Comparison of ENCODE assay signal across 8 cellular contexts in genomic region chr19:17244618-17245534, GRCh38. TPM values are rescaled to one million over a fixed set of nuclear protein-coding genes. Genes with fewer than 3 reads are reported as not detected.
DNase-seq lines count a peak whose midpoint lies in the region; ATAC-seq and TF ChIP-seq lines count a peak whose summit lies in the region.

No MANE protein-coding gene starts in this region.

- POLR2A ChIA-PET in naive thymus-derived CD4-positive, alpha-beta T cell (lab: Charles Lee): interaction anchor here (1.0 to 1.3 kb wide), 3 partner anchors 9 to 30 kb away, joined by 3 to 5 read pairs (median 3); partner anchors contain the start of gene USE1

- no peaks in the 10 kb centered on the region for H3K9me3 ChIP-seq in naive thymus-derived CD4-positive, alpha-beta T cell (ENCODE audit: control insufficient read depth in 2 of 3, low read length in 3 of 3)

- intact Hi-C loops in dendritic cell treated with granulocyte-macrophage colony-stimulating factor and Interleukin-4, amounts not matched to agents 40 ng/mL and 50 ng/mL, for 4 days (cut with micrococcal nuclease): no loop called here
- intact Hi-C loops in naive thymus-derived CD4-positive, alpha-beta T cell (cut with micrococcal nuclease): loop anchor here in 1 of 2 donors (1.0 kb wide), 1 partner anchor 10 kb away; no protein-coding TSS in a partner anchor

- peak overlapping the region; percentile 28 for H3K4me3 ChIP-seq in NB4 (ENCODE audit: low read depth, low read length)
- H3K4me3 ChIP-seq in naive thymus-derived CD4-positive, alpha-beta T cell (ENCODE audit: low read length): no peak overlapping the region

- DNase-seq in NCI-H146 (lab: John Stamatoyannopoulos, UW) (peak; percentile 26), NCI-H146 treated with DMSO at 0.1 percent for 48 hours (lab: John Stamatoyannopoulos, UW; ENCODE audit: unreplicated experiment) (no peak), NB4 (ENCODE audit: low read depth) (peak; percentile 31), kidney glomerular epithelial cell (lab: John Stamatoyannopoulos, UW) (no peak), COR-L47 (lab: John Stamatoyannopoulos, UW) (no peak)
- peak in 2 of 9 donors; percentile 22 to 29 for DNase-seq in naive thymus-derived CD4-positive, alpha-beta T cell
- DNase-seq in activated CD8-positive, alpha-beta memory T cell treated with anti-CD3 and anti-CD28 coated beads, Interleukin-2, amount 50 U/mL, for 4 hours: no peak

- H3K27ac ChIP-seq in naive thymus-derived CD4-positive, alpha-beta T cell (ENCODE audit: low read depth, low read length): no peak overlapping the region

- no peak for TF ChIP-seq POLR2A in NB4 (IDR thresholded peaks at IDR 0.05; ENCODE audit: extremely low read depth, insufficient read length)

- H3K4me3 Mint-ChIP-seq in dendritic cell treated with granulocyte-macrophage colony-stimulating factor and Interleukin-4, amounts not matched to agents 40 ng/mL and 50 ng/mL, for 4 days: peak overlapping the region; percentile 89
- peak overlapping the region in 9 of 10 donors; percentile 29 to 75 (median 52) for H3K4me3 Mint-ChIP-seq in naive thymus-derived CD4-positive, alpha-beta T cell

- peaks cover 39% of the 10 kb centered on the region for H3K4me1 Mint-ChIP-seq in dendritic cell treated with granulocyte-macrophage colony-stimulating factor and Interleukin-4, amounts not matched to agents 40 ng/mL and 50 ng/mL, for 4 days (ENCODE audit: low read depth)
- peaks cover 0 to 14% (median 5%) of the 10 kb centered on the region in 7 donors for H3K4me1 Mint-ChIP-seq in naive thymus-derived CD4-positive, alpha-beta T cell

- H3K36me3 Mint-ChIP-seq in dendritic cell treated with granulocyte-macrophage colony-stimulating factor and Interleukin-4, amounts not matched to agents 40 ng/mL and 50 ng/mL, for 4 days (ENCODE audit: low read depth): peaks cover 22% of the 10 kb centered on the region
- H3K36me3 Mint-ChIP-seq in naive thymus-derived CD4-positive, alpha-beta T cell: no peaks in the 10 kb centered on the region

- TF ChIP-seq CTCF in NB4 (IDR thresholded peaks at IDR 0.05; ENCODE audit: low read depth, low read length): no peak

- ATAC-seq in naive thymus-derived CD4-positive, alpha-beta T cell: no peak

- no peaks in the 10 kb centered on the region for H3K9me3 Mint-ChIP-seq in dendritic cell treated with granulocyte-macrophage colony-stimulating factor and Interleukin-4, amounts not matched to agents 40 ng/mL and 50 ng/mL, for 4 days
- peaks cover 0 to 2% (median 0%) of the 10 kb centered on the region in 11 donors for H3K9me3 Mint-ChIP-seq in naive thymus-derived CD4-positive, alpha-beta T cell

- CTCF ChIA-PET in naive thymus-derived CD4-positive, alpha-beta T cell (lab: Charles Lee): no interaction called here

- H3K27ac Mint-ChIP-seq in dendritic cell treated with granulocyte-macrophage colony-stimulating factor and Interleukin-4, amounts not matched to agents 40 ng/mL and 50 ng/mL, for 4 days: peak overlapping the region; percentile 81
- H3K27ac Mint-ChIP-seq in naive thymus-derived CD4-positive, alpha-beta T cell: no peak overlapping the region

- H3K27me3 ChIP-seq in naive thymus-derived CD4-positive, alpha-beta T cell (ENCODE audit: control insufficient read depth in 2 of 2, insufficient read depth in 2 of 2, low read length in 2 of 2): no peaks in the 10 kb centered on the region

- H3K4me1 ChIP-seq in naive thymus-derived CD4-positive, alpha-beta T cell (ENCODE audit: control insufficient read depth in 2 of 2, insufficient read depth in 2 of 2, low read length in 2 of 2): peaks cover 0 to 11% of the 10 kb centered on the region in 2 donors

- H3K27me3 Mint-ChIP-seq in dendritic cell treated with granulocyte-macrophage colony-stimulating factor and Interleukin-4, amounts not matched to agents 40 ng/mL and 50 ng/mL, for 4 days: peaks cover 8% of the 10 kb centered on the region
- H3K27me3 Mint-ChIP-seq in naive thymus-derived CD4-positive, alpha-beta T cell: peaks cover 0 to 16% (median 0%) of the 10 kb centered on the region in 5 donors

- H3K36me3 ChIP-seq in naive thymus-derived CD4-positive, alpha-beta T cell (ENCODE audit: control insufficient read depth in 2 of 3, insufficient read depth in 3 of 3, low read length in 3 of 3): no peaks in the 10 kb centered on the region

RNA-seq across cellular contexts. Expression of gene NR2F6, which starts 0.8 kb away (rescaled TPM):
- total RNA-seq in naive thymus-derived CD4-positive, alpha-beta T cell: 1 to 10 TPM; 2.2 to 7.8 (median 7.0) TPM
- 1 to 10 TPM; 1.4 to 1.8 TPM for polyA plus RNA-seq in naive thymus-derived CD4-positive, alpha-beta T cell

RNA-seq across cellular contexts. Expression of gene OCEL1, which starts 18.9 kb away (rescaled TPM):
- 10 to 100 TPM; 21.8 to 32.8 (median 29.8) TPM for total RNA-seq in naive thymus-derived CD4-positive, alpha-beta T cell
- polyA plus RNA-seq in naive thymus-derived CD4-positive, alpha-beta T cell: 10 to 100 TPM; 37.7 to 41.1 TPM

RNA-seq across cellular contexts. Expression of gene USHBP1, which starts 19.7 kb away (rescaled TPM):
- total RNA-seq in naive thymus-derived CD4-positive, alpha-beta T cell: 1 to 10 TPM in 1 of 5 experiments, under 1 TPM in 4; 0.22 to 1.2 (median 0.36) TPM
- under 1 TPM in 1 of 2 donors, not detected in 1; 0.61 TPM for polyA plus RNA-seq in naive thymus-derived CD4-positive, alpha-beta T cell

RNA-seq across cellular contexts. Expression of gene BABAM1, which starts 22.4 kb away (rescaled TPM):
- 100 to 1,000 TPM in 2 of 5 experiments, 10 to 100 TPM in 3; 72.4 to 111 (median 95.6) TPM for total RNA-seq in naive thymus-derived CD4-positive, alpha-beta T cell
- 100 to 1,000 TPM in 1 of 2 donors, 10 to 100 TPM in 1; 94.9 to 110 TPM for polyA plus RNA-seq in naive thymus-derived CD4-positive, alpha-beta T cell

RNA-seq across cellular contexts. Expression of gene USE1, which starts 29.7 kb away (rescaled TPM):
- total RNA-seq in naive thymus-derived CD4-positive, alpha-beta T cell: 10 to 100 TPM; 24.7 to 51.1 (median 30.5) TPM
- polyA plus RNA-seq in naive thymus-derived CD4-positive, alpha-beta T cell: 10 to 100 TPM; 63.1 to 68.3 TPM

Comparison
In these comparisons a context has a peak if more than half of its experiments do, and no peak if none do; other contexts are left out.
1. DNase-seq: peak in NCI-H146 (single experiment) and NB4 (single experiment); none in NCI-H146 treated with DMSO at 0.1 percent for 48 hours (single experiment), kidney glomerular epithelial cell (single experiment), COR-L47 (single experiment) and activated CD8-positive, alpha-beta memory T cell treated with anti-CD3 and anti-CD28 coated beads, Interleukin-2, amount 50 U/mL, for 4 hours (single experiment).